ENCODE assay signal across 13 cellular contexts in genomic region chr5:6773342-6774035, GRCh38.
DNase-seq lines count a peak whose midpoint lies in the region; ATAC-seq and TF ChIP-seq lines count a peak whose summit lies in the region.
"Had no signal": no experiment of that assay in that cellular context is flagged by ENCODE, and none has a peak within 500 bp of the region (broad histone marks: within the 10 kb centered on the region; RNA-seq: fewer than 3 reads in every experiment).

No MANE protein-coding gene starts in this region.

- H2BK15ac ChIP-seq in IMR-90 (ENCODE audit: low read depth, low read length): no peak overlapping the region

- H3K4me1 ChIP-seq in BE2C (peaks cover 6% of the 10 kb centered on the region), IMR-90 (ENCODE audit: control insufficient read depth, insufficient read depth, low read length) (no peaks in the 10 kb centered on the region)

- no peaks in the 10 kb centered on the region for H3K79me1 ChIP-seq in IMR-90 (ENCODE audit: low read depth in 1 of 2, low read length in 2 of 2)

- no peak overlapping the region for H4K5ac ChIP-seq in IMR-90 (ENCODE audit: low read depth, low read length)

- H3K18ac ChIP-seq in IMR-90 (ENCODE audit: low read depth, low read length): no peak overlapping the region

- H2AK5ac ChIP-seq in IMR-90 (ENCODE audit: low read depth, low read length): no peak overlapping the region

- no peaks in the 10 kb centered on the region for H3K27me3 ChIP-seq in BE2C
- peaks cover 5% of the 10 kb centered on the region; the same call in 1 of the 2 replicates for H3K27me3 ChIP-seq in IMR-90 (ENCODE audit: control insufficient read depth, insufficient read depth, low read length)

- no peak overlapping the region for H3K14ac ChIP-seq in IMR-90 (replicated peaks; ENCODE audit: low read depth, low read length)

- no peak overlapping the region for H3K27ac ChIP-seq in IMR-90 (ENCODE audit: insufficient read depth, low read length)

- peak overlapping the region; percentile 45 for H3K4me3 ChIP-seq in BE2C (ENCODE audit: low read depth, low read length)
- H3K4me3 ChIP-seq in IMR-90 (ENCODE audit: insufficient read depth, low read depth, low read length): no peak overlapping the region

- no peak overlapping the region for H3K4ac ChIP-seq in IMR-90 (ENCODE audit: low read depth, low read length)

- TF ChIP-seq POLR2A in IMR-90 (IDR thresholded peaks at IDR 0.05; ENCODE audit: low read depth, low read length): no peak

- BruUV-seq in IMR-90 (replicated peaks; lab: Mats Ljungman, UMichigan): no TSS peak

- no peak overlapping the region for H2BK5ac ChIP-seq in IMR-90 (ENCODE audit: low read depth, low read length, poor library complexity, severe bottlenecking)

- POLR2A ChIA-PET in IMR-90 (lab: Charles Lee; ENCODE audit: unreplicated experiment): no interaction called here

- peak overlapping the region; percentile 61 for H2AK9ac ChIP-seq in IMR-90 (replicated peaks; ENCODE audit: low read depth, low read length, poor library complexity)

- H2AFZ ChIP-seq in IMR-90 (replicated peaks; ENCODE audit: low read length, poor library complexity): no peak overlapping the region

- H3K9me3 ChIP-seq in BE2C (no peaks in the 10 kb centered on the region), IMR-90 (ENCODE audit: control insufficient read depth, insufficient read depth, low read length) (no peaks in the 10 kb centered on the region)

- no peak overlapping the region for H2BK20ac ChIP-seq in IMR-90 (ENCODE audit: low read depth, low read length)

- H3K36me3 ChIP-seq in BE2C (no peaks in the 10 kb centered on the region), IMR-90 (ENCODE audit: control insufficient read depth, insufficient read depth, low read length) (no peaks in the 10 kb centered on the region)

- CTCF ChIA-PET in IMR-90 (lab: Yijun Ruan, JAX): no interaction called here

- in situ Hi-C loops in IMR-90 (cut with MboI; ENCODE audit: low sequenced_read_pairs): no loop called here

- intact Hi-C loops in IMR-90 (cut with micrococcal nuclease): no loop called here

- H4K91ac ChIP-seq in IMR-90 (ENCODE audit: insufficient read depth, low read depth, low read length): no peak overlapping the region

- no peak overlapping the region for H3K23ac ChIP-seq in IMR-90 (ENCODE audit: low read depth, low read length)

- no peak for TF ChIP-seq CTCF in BE2C (IDR thresholded peaks at IDR 0.05; ENCODE audit: low read depth, low read length)
- no peak for TF ChIP-seq CTCF in IMR-90 (conservative IDR thresholded peaks at IDR 0.05; ENCODE audit: low read depth, low read length)

- H3K9me1 ChIP-seq in IMR-90 (ENCODE audit: insufficient read depth, low read length): no peaks in the 10 kb centered on the region

- WGBS in IMR-90 (ENCODE audit: extremely low coverage in 2 of 2, insufficient read length in 1 of 2), 2 experiments: 78% methylated on average over 13 of the region's 46 CpGs; no CpG with 5 or more reads in 1 of the 2 experiments

- H3K9ac ChIP-seq in IMR-90 (ENCODE audit: low read depth, low read length): no peak overlapping the region

- TF ChIP-seq RAD21 in IMR-90 (IDR thresholded peaks at IDR 0.05; ENCODE audit: low read length): no peak

- no peaks in the 10 kb centered on the region for H4K20me1 ChIP-seq in IMR-90 (ENCODE audit: insufficient read depth, low read length)

- ATAC-seq in IMR-90 (ENCODE audit: low read depth) (no peak), SK-N-SH treated with all-trans-retinoic acid at 6 μM for 48 hours (peak; percentile 47), HG03469 (IDR thresholded peaks at IDR 0.05; ENCODE audit: unreplicated experiment) (no peak), GM18867 (IDR thresholded peaks at IDR 0.05; ENCODE audit: unreplicated experiment) (no peak)

- H4K8ac ChIP-seq in IMR-90 (ENCODE audit: low read depth in 2 of 2, low read length in 2 of 2): no peak overlapping the region

- dilution Hi-C loops in IMR-90 (cut with HindIII; ENCODE audit: low sequenced_read_pairs, unreplicated experiment): no loop called here

- DNase-seq in BE2C (no peak), IMR-90 (no peak), NCI-H2171 (lab: John Stamatoyannopoulos, UW) (peak; percentile 83), RPMI8226 (no peak)
- no peak for DNase-seq in stimulated activated CD4-positive, alpha-beta T cell treated with anti-CD3 and anti-CD28 coated beads, Interleukin-2, amount 100 ng/mL, for 48 hours
- DNase-seq: activated CD4-positive, alpha-beta T cell treated with anti-CD3 and anti-CD28 coated beads for 48 hours; effector memory CD4-positive, alpha-beta T cell; stimulated activated CD4-positive, alpha-beta T cell treated with anti-CD3 and anti-CD28 coated beads, Interleukin-2, amount 100 ng/mL, for 24 hours; stimulated activated naive CD4-positive, alpha-beta T cell; T-helper 1 cell had no signal

- no peak overlapping the region for H3K56ac ChIP-seq in IMR-90 (ENCODE audit: extremely low read depth, insufficient read depth, low read length)

- H3K4me2 ChIP-seq in IMR-90 (ENCODE audit: low read depth, low read length): no peak overlapping the region

- no peak overlapping the region for H2BK120ac ChIP-seq in IMR-90 (ENCODE audit: low read depth, low read length)

TF ChIP-seq in IMR-90, 13 proteins besides CTCF, POLR2A, EP300 and RAD21:
- TF ChIP-seq RCOR1 (IDR thresholded peaks at IDR 0.05; ENCODE audit: insufficient replicate concordance, low read length) (no peak), RFX5 (IDR thresholded peaks at IDR 0.05; ENCODE audit: low read depth, low read length) (no peak), ELK1 (IDR thresholded peaks at IDR 0.05; ENCODE audit: borderline replicate concordance, low read depth, low read length) (no peak)

TF ChIP-seq in SK-N-SH treated with all-trans-retinoic acid at 6 μM for 48 hours, 23 proteins besides CTCF, POLR2A, EP300 and RAD21:
- TF ChIP-seq BACH2 (CRISPR knock-in tag; IDR thresholded peaks at IDR 0.05; ENCODE audit: borderline replicate concordance) (no peak), POU6F1 (CRISPR knock-in tag; IDR thresholded peaks at IDR 0.05; ENCODE audit: borderline replicate concordance, low read depth) (no peak), TSHZ2 (CRISPR knock-in tag; IDR thresholded peaks at IDR 0.05) (no peak), ESRRG (CRISPR knock-in tag; IDR thresholded peaks at IDR 0.05) (no peak), CREB5 (CRISPR knock-in tag; IDR thresholded peaks at IDR 0.05; ENCODE audit: low read depth) (no peak)
TF ChIP-seq in SK-N-SH treated with all-trans-retinoic acid at 6 μM for 48 hours: peak in this region for 0.
